In the genomic region with DNA sequence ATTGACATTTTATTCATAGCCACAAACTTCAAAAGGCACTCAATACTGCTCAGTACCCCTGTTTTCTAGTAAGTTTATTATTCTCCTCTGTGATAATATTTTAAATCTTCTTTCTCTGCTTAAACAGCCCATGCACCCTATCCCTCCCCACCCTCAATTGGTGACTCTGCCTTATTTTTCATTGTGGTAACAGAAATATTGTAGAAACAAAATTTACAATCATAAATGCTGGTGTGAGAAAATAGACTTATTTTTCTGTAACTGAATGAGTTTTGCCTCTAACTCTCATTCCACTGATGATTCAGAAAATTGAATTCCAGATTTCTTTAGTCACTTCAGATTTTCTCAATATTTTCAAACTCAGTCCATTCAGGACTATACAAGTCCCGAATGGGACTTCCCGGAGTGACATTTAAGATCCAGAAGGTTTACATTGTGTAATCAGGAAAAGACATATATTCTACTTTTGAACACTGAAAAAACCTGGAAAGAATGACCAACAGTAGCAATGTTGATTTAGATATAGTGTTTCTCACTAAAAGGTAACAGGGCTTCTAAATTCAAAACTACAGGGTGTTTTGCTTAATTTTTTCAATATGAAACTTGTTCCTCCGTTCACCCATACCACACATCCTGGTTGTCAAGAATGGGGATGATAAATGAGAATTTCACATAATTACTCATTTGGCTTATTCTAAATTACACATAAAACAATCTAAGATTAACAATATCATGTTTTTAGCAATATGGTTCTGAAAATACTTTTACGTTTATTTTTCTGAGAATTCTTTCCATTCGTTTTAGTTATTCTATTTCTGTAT, we compare ENCODE assay signal across 31 cellular contexts. TPM values are rescaled to one million over a fixed set of nuclear protein-coding genes. Genes with fewer than 3 reads are reported as not detected.
DNase-seq lines count a peak whose midpoint lies in the region; ATAC-seq and TF ChIP-seq lines count a peak whose summit lies in the region.
"Had no signal": no experiment of that assay in that cellular context is flagged by ENCODE, and none has a peak within 500 bp of the region (broad histone marks: within the 10 kb centered on the region; RNA-seq: fewer than 3 reads in every experiment).

No MANE protein-coding gene starts in this region.

- H3K9me3 Mint-ChIP-seq in activated T-helper 17 cell treated with anti-CD3 and anti-CD28 coated beads, Interleukin-2, amount 50 U/mL, for 72 hours, result peaks cover 7% of the 10 kb centered on the region

- DNase-seq in AG08395 (ENCODE audit: low spot score) (peak; percentile 20), AG20443 (ENCODE audit: low spot score) (peak; percentile 22), fibroblast of peridontal ligament (ENCODE audit: extremely low read depth) (peak; percentile 32), NCI-H1092 (lab: John Stamatoyannopoulos, UW) (no peak), GM20000 (ENCODE audit: low spot score) (no peak), thyroid gland (no peak)
- DNase-seq: activated B cell treated with CpG ODN at 0.5 μM for 24 hours; activated naive CD4-positive, alpha-beta T cell treated with Interleukin-2 at 50 U/mL for 16 hours; activated T-cell treated with anti-CD3 and anti-CD28 coated beads, Interleukin-2, amount 50 U/mL, for 1 hour; body of pancreas; cerebellar nuclear complex; COR-L47; DMS53; dorsolateral prefrontal cortex; GDM1; MM.1S; NCI-H1417; NCI-H2029; NCI-H526; nephron progenitor cell; ovary; PC-3; stimulated activated naive CD4-positive, alpha-beta T cell; upper lobe of right lung had no signal

- H3K4me1 ChIP-seq in thyroid gland, result no peaks in the 10 kb centered on the region
- H3K4me1 ChIP-seq: body of pancreas, upper lobe of right lung had no signal

- H3K36me3 Mint-ChIP-seq in activated T-helper 17 cell treated with anti-CD3 and anti-CD28 coated beads, Interleukin-2, amount 50 U/mL, for 72 hours (ENCODE audit: low read depth), result no peaks in the 10 kb centered on the region

- intact Hi-C loops in thyroid gland (cut with DNase I), result no loop called here

- H3K27ac Mint-ChIP-seq in activated T-helper 17 cell treated with anti-CD3 and anti-CD28 coated beads, Interleukin-2, amount 50 U/mL, for 72 hours, result peak overlapping the region; percentile 71
- H3K27ac Mint-ChIP-seq: activated B cell treated with CpG ODN at 0.5 μM for 24 hours; memory B cell; nephron progenitor cell; T-helper 1 cell treated with Interleukin-12 subunit alpha and Interleukin-12 subunit beta and Interleukin-4 antibody, amounts not matched to agents 30 μg/mL and 1 μg/mL, for 36 hours had no signal

- no peaks in the 10 kb centered on the region for H3K9me3 ChIP-seq in thyroid gland
- H3K9me3 ChIP-seq: body of pancreas, ovary had no signal

- H3K4me1 Mint-ChIP-seq in activated T-helper 17 cell treated with anti-CD3 and anti-CD28 coated beads, Interleukin-2, amount 50 U/mL, for 72 hours, result peaks cover 4% of the 10 kb centered on the region
- H3K4me1 Mint-ChIP-seq: activated B cell treated with CpG ODN at 0.5 μM for 24 hours, memory B cell, nephron progenitor cell had no signal

- no peaks in the 10 kb centered on the region for H3K27me3 ChIP-seq in thyroid gland
- H3K27me3 ChIP-seq: body of pancreas, dorsolateral prefrontal cortex, ovary, upper lobe of right lung had no signal

- no peak for TF ChIP-seq POLR2A in thyroid gland (IDR thresholded peaks at IDR 0.05)

- no peak overlapping the region for H3K27ac ChIP-seq in thyroid gland
- H3K27ac ChIP-seq: body of pancreas, C4-2B, dorsolateral prefrontal cortex, KMS-11, ovary, SK-N-MC, upper lobe of right lung had no signal

- no peak overlapping the region for H3K4me3 ChIP-seq in thyroid gland (replicated peaks in 1 of 3)
- H3K4me3 ChIP-seq: body of pancreas, dorsolateral prefrontal cortex, ovary, SK-N-MC, upper lobe of right lung had no signal

- H3K36me3 ChIP-seq in thyroid gland, result no peaks in the 10 kb centered on the region
- H3K36me3 ChIP-seq: ovary, upper lobe of right lung had no signal

- peak overlapping the region; percentile 22 for H3K4me3 Mint-ChIP-seq in activated T-helper 17 cell treated with anti-CD3 and anti-CD28 coated beads, Interleukin-2, amount 50 U/mL, for 72 hours
- H3K4me3 Mint-ChIP-seq: activated B cell treated with CpG ODN at 0.5 μM for 24 hours; memory B cell; nephron progenitor cell; T-helper 1 cell treated with Interleukin-12 subunit alpha and Interleukin-12 subunit beta and Interleukin-4 antibody, amounts not matched to agents 30 μg/mL and 1 μg/mL, for 36 hours had no signal

- TF ChIP-seq CTCF in GM20000 (IDR thresholded peaks at IDR 0.05; ENCODE audit: extremely low read depth, missing control alignments) (no peak), thyroid gland (IDR thresholded peaks at IDR 0.05) (no peak)

- peak; percentile 85 for ATAC-seq in activated T-helper 17 cell treated with anti-CD3 and anti-CD28 coated beads, Interleukin-2, amount 50 U/mL, for 72 hours (replicated peaks)
- no peak for ATAC-seq in GM19023 (IDR thresholded peaks at IDR 0.05; ENCODE audit: unreplicated experiment)
- ATAC-seq: body of pancreas, PC-3, upper lobe of right lung had no signal

- H3K27me3 Mint-ChIP-seq in activated T-helper 17 cell treated with anti-CD3 and anti-CD28 coated beads, Interleukin-2, amount 50 U/mL, for 72 hours, result peaks cover 3% of the 10 kb centered on the region
- H3K27me3 Mint-ChIP-seq: activated B cell treated with CpG ODN at 0.5 μM for 24 hours, memory B cell had no signal

- WGBS in thyroid gland, 2 donors, result 87 to 89% methylated on average over 5 of the region's 5 CpGs

RNA-seq across cellular contexts. Expression of gene UST, which starts 34.8 kb away (rescaled TPM):
- 1 to 10 TPM; 1.6 to 7.5 TPM for total RNA-seq in activated T-helper 17 cell treated with anti-CD3 and anti-CD28 coated beads, Interleukin-2, amount 50 U/mL, for 72 hours
- 10 to 100 TPM; 73.4 to 91.2 (median 81.4) TPM for total RNA-seq in thyroid gland

Comparison
In these comparisons a context has a peak if more than half of its experiments do, and no peak if none do; other contexts are left out.
1. DNase-seq: peak in AG08395 (single experiment), AG20443 (single experiment) and fibroblast of peridontal ligament (single experiment); none in NCI-H1092 (single experiment), GM20000 (single experiment) and thyroid gland (0 of 2).
2. RNA of gene UST, which starts 34.8 kb away (total RNA-seq): 73.4 to 91.2 TPM in thyroid gland; 1.6 to 7.5 TPM in activated T-helper 17 cell treated with anti-CD3 and anti-CD28 coated beads, Interleukin-2, amount 50 U/mL, for 72 hours; every median in the first group is over 4 times any median in the second.